Comparison of ENCODE assay signal across 28 cellular contexts in the genomic region with DNA sequence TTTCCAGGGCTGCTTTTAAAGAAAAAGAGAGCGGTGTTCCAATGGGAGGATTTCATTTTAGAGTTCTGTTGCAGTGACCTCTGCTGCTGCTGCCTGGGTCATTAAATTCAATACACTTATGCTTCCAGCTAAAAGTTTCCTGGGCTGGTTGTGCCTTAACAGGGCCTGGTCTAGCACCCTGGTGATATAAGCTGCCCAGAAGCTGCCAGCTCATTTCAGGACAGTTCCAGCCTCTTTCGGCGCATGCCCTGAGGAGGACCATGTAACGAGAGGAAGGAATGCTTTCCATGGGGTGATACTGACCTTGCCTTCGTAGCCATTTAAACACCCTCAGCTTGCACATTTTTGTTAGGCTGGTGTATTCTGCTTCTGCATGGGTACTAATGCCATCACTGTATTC.
A peak's percentile ranks its signal among the peaks of the same experiment; 100 is the strongest.
DNase-seq lines count a peak whose midpoint lies in the region; ATAC-seq, FAIRE-seq and TF ChIP-seq lines count a peak whose summit lies in the region.
"Had no signal": no experiment of that assay in that cellular context is flagged by ENCODE, and none has a peak within 500 bp of the region (broad histone marks: within the 10 kb centered on the region; RNA-seq: fewer than 3 reads in every experiment).

No MANE protein-coding gene starts in this region.

- FAIRE-seq in H1 (lab: Jason Lieb, UNC): no peak
- FAIRE-seq: keratinocyte had no signal

- no peak overlapping the region for H2AK5ac ChIP-seq in H1 (ENCODE audit: low read depth, low read length)

- H3K9me3 Mint-ChIP-seq in neural progenitor cell: peaks cover 4% of the 10 kb centered on the region
- H3K9me3 Mint-ChIP-seq: activated CD4-positive, alpha-beta T cell treated with anti-CD3 and anti-CD28 coated beads, Interleukin-2, amount 10 ng/mL, durations not matched to agents 24 days and 14 days; activated naive CD4-positive, alpha-beta T cell treated with anti-CD3 and anti-CD28 coated beads, Interleukin-2, amount 50 U/mL, for 72 hours had no signal

- no peak overlapping the region for H3K23ac ChIP-seq in H1 (ENCODE audit: insufficient read length)

- peaks cover 0 to 3% (median under 1%) of the 10 kb centered on the region in 4 experiments; a peak in 4 of 7 replicates for H3K27me3 ChIP-seq in H1 (replicated peaks in 1 of 4; ENCODE audit: control insufficient read depth in 3 of 4, extremely low read depth in 1 of 4, insufficient read depth in 3 of 4, low read length in 3 of 4)
- peaks cover 10% of the 10 kb centered on the region for H3K27me3 ChIP-seq in neural progenitor cell
- H3K27me3 ChIP-seq: colonic mucosa, Peyer's patch had no signal

- TF ChIP-seq CTCF in H1 (IDR thresholded peaks at IDR 0.05; ENCODE audit: control extremely low read depth in 1 of 3, insufficient read depth in 1 of 3, low read depth in 1 of 3, low read length in 3 of 3) (no peak), neural progenitor cell (IDR thresholded peaks at IDR 0.05) (no peak)

- H3K27me3 Mint-ChIP-seq in neural progenitor cell (ENCODE audit: insufficient read depth, low read depth): no peaks in the 10 kb centered on the region

- H3K4ac ChIP-seq in H1 (replicated peaks; ENCODE audit: insufficient read length, low read depth, low read length): no peak overlapping the region

- DNase-seq in NCI-H524 (lab: John Stamatoyannopoulos, UW) (peak; percentile 59 to 65), NCI-H524 treated with DMSO at 0.1 percent for 48 hours (lab: John Stamatoyannopoulos, UW) (no peak), H1 (ENCODE audit: low read depth in 1 of 2, low spot score in 2 of 2) (no peak), neural progenitor cell (ENCODE audit: low spot score) (no peak), ureter (ENCODE audit: low spot score) (peak; percentile 4), NOMO-1 treated with DMSO at 0.1 percent for 48 hours (lab: John Stamatoyannopoulos, UW; ENCODE audit: unreplicated experiment) (no peak), NCI-H748 treated with DMSO at 0.1 percent for 48 hours (lab: John Stamatoyannopoulos, UW) (no peak)
- DNase-seq: 8988T; activated CD4-positive, alpha-beta T cell treated with anti-CD3 and anti-CD28 coated beads, Interleukin-2, amount 10 ng/mL, durations not matched to agents 24 days and 14 days; activated effector memory CD4-positive, alpha-beta T cell treated with Interleukin-2 at 50 U/mL for 16 hours; colonic mucosa; effector memory CD4-positive, alpha-beta T cell; erythroblast; head of caudate nucleus; MV-4-11; NCI-H1436 treated with DMSO at 0.1 percent for 48 hours; NCI-H2081 treated with DMSO at 0.1 percent for 48 hours; NCI-H2227 treated with DMSO at 0.1 percent for 48 hours; Peyer's patch; SHP77; stimulated activated CD4-positive, alpha-beta T cell treated with anti-CD3 and anti-CD28 coated beads, Interleukin-15, amount 100 ng/mL, for 24 hours; stimulated activated CD4-positive, alpha-beta T cell treated with anti-CD3 and anti-CD28 coated beads, Interleukin-4, amount 100 ng/mL, for 4 hours had no signal

- no peak overlapping the region for H3K9ac ChIP-seq in H1 (replicated peaks in 1 of 4; ENCODE audit: extremely low read depth in 1 of 4, low read depth in 3 of 4, low read length in 3 of 4)
- H3K9ac ChIP-seq in neural progenitor cell: no peak overlapping the region

- no peaks in the 10 kb centered on the region for H3K36me3 Mint-ChIP-seq in neural progenitor cell
- H3K36me3 Mint-ChIP-seq: activated naive CD4-positive, alpha-beta T cell treated with anti-CD3 and anti-CD28 coated beads, Interleukin-2, amount 50 U/mL, for 72 hours had no signal

- H3F3A ChIP-seq in neural progenitor cell (ENCODE audit: low read depth): peaks cover 26% of the 10 kb centered on the region

- H3K9me3 ChIP-seq in H1 (ENCODE audit: insufficient read depth in 2 of 2, low read depth in 1 of 2, low read length in 1 of 2) (no peaks in the 10 kb centered on the region), neural progenitor cell (ENCODE audit: low read depth) (no peaks in the 10 kb centered on the region)
- H3K9me3 ChIP-seq: colonic mucosa, Peyer's patch had no signal

- no peak overlapping the region for H4K5ac ChIP-seq in H1 (ENCODE audit: insufficient read length, low read depth, low read length)

- CTCF ChIA-PET in H1 (lab: Charles Lee; ENCODE audit: partially characterized antibody): interaction anchor here (0.9 to 1.2 kb wide), 2 partner anchors 12 to 32 kb away, joined by 3 read pairs; no protein-coding TSS in a partner anchor

- no peak for TF ChIP-seq RAD21 in H1 (IDR thresholded peaks at IDR 0.05 in 1 of 2, conservative IDR thresholded peaks at IDR 0.05 in 1 of 2; ENCODE audit: low read depth in 2 of 2, low read length in 2 of 2)

- H3K27ac ChIP-seq in H1 (ENCODE audit: low read depth, low read length): no peak overlapping the region
- H3K27ac ChIP-seq in neural progenitor cell: no peak overlapping the region
- H3K27ac ChIP-seq: colonic mucosa, Peyer's patch had no signal

- no peak overlapping the region for H3K14ac ChIP-seq in H1 (ENCODE audit: insufficient read length)

- peaks cover 0 to 9% (median 3%) of the 10 kb centered on the region in 4 experiments; a peak in 3 of 7 replicates for H3K4me1 ChIP-seq in H1 (replicated peaks in 1 of 4; ENCODE audit: control insufficient read depth in 3 of 4, insufficient read depth in 4 of 4, low read length in 3 of 4)
- peaks cover 26% of the 10 kb centered on the region for H3K4me1 ChIP-seq in neural progenitor cell
- H3K4me1 ChIP-seq: colonic mucosa, Peyer's patch had no signal

- no peak overlapping the region for H2BK12ac ChIP-seq in H1 (ENCODE audit: low read depth, low read length)

- no peaks in the 10 kb centered on the region for H4K20me1 ChIP-seq in H1 (replicated peaks in 1 of 2; ENCODE audit: control insufficient read depth in 1 of 2, insufficient read depth in 2 of 2, low read length in 2 of 2)
- peaks cover 13% of the 10 kb centered on the region for H4K20me1 ChIP-seq in neural progenitor cell (ENCODE audit: low read depth)

- no peak for TF ChIP-seq EP300 in H1 (IDR thresholded peaks at IDR 0.05; ENCODE audit: borderline replicate concordance in 1 of 2, low read depth in 2 of 2, low read length in 2 of 2)

- H3K79me1 ChIP-seq in H1 (ENCODE audit: low read depth, low read length): no peaks in the 10 kb centered on the region

- H3K79me2 ChIP-seq in H1 (ENCODE audit: control insufficient read depth in 1 of 2, insufficient read depth in 2 of 2, low read length in 2 of 2) (no peaks in the 10 kb centered on the region), neural progenitor cell (ENCODE audit: low read depth) (no peaks in the 10 kb centered on the region)

- no peaks in the 10 kb centered on the region for H3K23me2 ChIP-seq in H1 (ENCODE audit: low read depth, low read length)

- no peak overlapping the region for H2BK5ac ChIP-seq in H1 (ENCODE audit: low read depth, low read length)

- no peak overlapping the region for H2BK120ac ChIP-seq in H1 (replicated peaks; ENCODE audit: low read depth, low read length)

- H3K4me3 ChIP-seq in H1 (ENCODE audit: extremely low read depth in 1 of 4, insufficient read depth in 2 of 4, low read depth in 3 of 4, low read length in 4 of 4) (no peak overlapping the region), neural progenitor cell (no peak overlapping the region)
- H3K4me3 ChIP-seq: colonic mucosa, Peyer's patch had no signal

- H4K8ac ChIP-seq in H1 (ENCODE audit: extremely low read depth, insufficient read depth, low read length): peak overlapping the region; percentile 20; the same call in 1 of the 2 replicates

- WGBS in H1 (ENCODE audit: extremely low coverage in 1 of 2, insufficient coverage in 1 of 2, insufficient read length in 1 of 2, insufficient replicate concordance in 2 of 2, low coverage in 1 of 2, low lambda C conversion rate in 2 of 2, missing lambda C conversion rate in 1 of 2), 2 experiments: 87% methylated on average over 5 of the region's 5 CpGs; no CpG with 5 or more reads in 1 of the 2 experiments

- no peak overlapping the region for H3K27ac Mint-ChIP-seq in neural progenitor cell
- H3K27ac Mint-ChIP-seq: activated CD4-positive, alpha-beta T cell treated with anti-CD3 and anti-CD28 coated beads, Interleukin-2, amount 10 ng/mL, durations not matched to agents 24 days and 14 days; activated naive CD4-positive, alpha-beta T cell treated with anti-CD3 and anti-CD28 coated beads, Interleukin-2, amount 50 U/mL, for 72 hours; progenitor cell of endocrine pancreas had no signal

- H2BK20ac ChIP-seq in H1 (ENCODE audit: low read length): no peak overlapping the region

- H3K4me2 ChIP-seq in H1 (ENCODE audit: insufficient read depth in 1 of 2, low read depth in 2 of 2, low read length in 2 of 2): peak overlapping the region in 1 of 2 experiments; percentile 78; a peak in 1 of 4 replicates
- H3K4me2 ChIP-seq in neural progenitor cell: peak overlapping the region; percentile 67

- no peak overlapping the region for H3K56ac ChIP-seq in H1 (replicated peaks; ENCODE audit: insufficient read length, low read depth, low read length)

- H2AFZ ChIP-seq in H1 (ENCODE audit: low read length): no peak overlapping the region
- H2AFZ ChIP-seq in neural progenitor cell (replicated peaks): peak overlapping the region; percentile 51

- no peaks in the 10 kb centered on the region for H3K36me3 ChIP-seq in H1 (ENCODE audit: control insufficient read depth in 2 of 4, insufficient read depth in 4 of 4, low read length in 3 of 4)
- H3K36me3 ChIP-seq in neural progenitor cell: no peaks in the 10 kb centered on the region
- H3K36me3 ChIP-seq: colonic mucosa, Peyer's patch, WERI-Rb-1 had no signal

- H3K4me1 Mint-ChIP-seq in neural progenitor cell: peaks cover 19% of the 10 kb centered on the region
- H3K4me1 Mint-ChIP-seq: activated CD4-positive, alpha-beta T cell treated with anti-CD3 and anti-CD28 coated beads, Interleukin-2, amount 10 ng/mL, durations not matched to agents 24 days and 14 days had no signal

- no peak for TF ChIP-seq POLR2A in H1 (IDR thresholded peaks at IDR 0.05; ENCODE audit: control extremely low read depth in 1 of 2, low read depth in 2 of 2, low read length in 2 of 2)

- H2BK15ac ChIP-seq in H1 (ENCODE audit: low read length): no peak overlapping the region

- H3K18ac ChIP-seq in H1 (ENCODE audit: extremely low read depth, low read length): no peak overlapping the region

- no peak overlapping the region for H3K4me3 Mint-ChIP-seq in neural progenitor cell
- H3K4me3 Mint-ChIP-seq: activated CD4-positive, alpha-beta T cell treated with anti-CD3 and anti-CD28 coated beads, Interleukin-2, amount 10 ng/mL, durations not matched to agents 24 days and 14 days had no signal

- ATAC-seq in HG03196 (IDR thresholded peaks at IDR 0.05; ENCODE audit: unreplicated experiment): no peak
- ATAC-seq: activated naive CD4-positive, alpha-beta T cell treated with anti-CD3 and anti-CD28 coated beads, Interleukin-2, amount 50 U/mL, for 72 hours; HCT116 had no signal

- H4K91ac ChIP-seq in H1 (replicated peaks; ENCODE audit: insufficient read length, low read length): no peak overlapping the region

- POLR2A ChIA-PET in H1 (lab: Charles Lee; ENCODE audit: partially characterized antibody): no interaction called here

TF ChIP-seq in H1, 55 proteins besides CTCF, POLR2A, EP300 and RAD21 (continues in another document):
- no peak for TF ChIP-seq E2F6 (IDR thresholded peaks at IDR 0.05)

Comparison
In these comparisons a context has a peak if more than half of its experiments do, and no peak if none do; other contexts are left out.
1. DNase-seq: peak in NCI-H524 (2 of 2) and ureter (single experiment); none in NCI-H524 treated with DMSO at 0.1 percent for 48 hours (single experiment), H1 (0 of 2), neural progenitor cell (single experiment), NOMO-1 treated with DMSO at 0.1 percent for 48 hours (single experiment) and NCI-H748 treated with DMSO at 0.1 percent for 48 hours (single experiment).